ENCODE assay signal across 22 cellular contexts in the genomic region with DNA sequence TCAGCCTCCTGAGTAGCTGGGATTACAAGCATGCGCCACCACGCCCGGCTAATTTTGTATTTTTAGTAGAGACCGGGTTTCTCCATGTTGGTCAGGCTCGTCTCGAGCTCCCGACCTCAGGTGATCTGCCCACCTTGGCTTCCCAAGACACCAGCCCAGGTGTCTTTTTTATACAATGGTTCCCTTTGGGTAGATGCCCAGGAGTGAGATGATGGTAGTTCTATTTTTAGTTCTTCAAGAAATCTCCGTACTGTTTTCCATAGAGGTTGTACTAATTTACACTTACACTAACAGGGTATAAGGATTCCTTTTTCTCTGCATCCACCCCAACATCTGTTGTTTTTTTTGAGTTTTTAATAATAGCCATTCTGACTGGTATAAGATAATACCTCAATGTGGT.
DNase-seq lines count a peak whose midpoint lies in the region; ATAC-seq and TF ChIP-seq lines count a peak whose summit lies in the region.
"Had no signal": no experiment of that assay in that cellular context is flagged by ENCODE, and none has a peak within 500 bp of the region (broad histone marks: within the 10 kb centered on the region; RNA-seq: fewer than 3 reads in every experiment).

No MANE protein-coding gene starts in this region.

- CTCF ChIA-PET in PC-3 (lab: Charles Lee) = no interaction called here

- H4K20me1 ChIP-seq in PC-3 (ENCODE audit: low read length) (no peaks in the 10 kb centered on the region), osteoblast (ENCODE audit: insufficient read depth, low read length) (no peaks in the 10 kb centered on the region)

- DNase-seq in PC-3 = no peak
- no peak for DNase-seq in chondrocyte (ENCODE audit: low spot score)
- no peak for DNase-seq in osteoblast (ENCODE audit: insufficient read length, low spot score, missing footprints)
- DNase-seq in DMS114 treated with DMSO at 0.1 percent for 48 hours (lab: John Stamatoyannopoulos, UW; ENCODE audit: unreplicated experiment) = no peak
- no peak for DNase-seq in H7
- DNase-seq in stimulated activated CD4-positive, alpha-beta T cell treated with anti-CD3 and anti-CD28 coated beads, Interleukin-2, amount 100 ng/mL, for 48 hours = no peak
- no peak for DNase-seq in left lobe of liver (ENCODE audit: low spot score)
- DNase-seq: BE2C; CD4-positive, alpha-beta T cell; COR-L47; DMS 273 treated with DMSO at 0.1 percent for 48 hours; HCEC 1CT; NCI-H1417; NCI-H1694 treated with DMSO at 0.1 percent for 48 hours; NCI-H2081 treated with DMSO at 0.1 percent for 48 hours; NCI-H2171 treated with DMSO at 0.1 percent for 48 hours; NCI-H526; OCI-M1; RPMI8226 had no signal

- peak overlapping the region; percentile 82 for H3K9ac ChIP-seq in PC-3 (ENCODE audit: low read length)

- H3K36me3 Mint-ChIP-seq in chondrocyte (ENCODE audit: low read depth) = no peaks in the 10 kb centered on the region
- H3K36me3 Mint-ChIP-seq: IgD-negative memory B cell had no signal

- H2AFZ ChIP-seq in ACC112 (ENCODE audit: low read length, unreplicated experiment) (no peak overlapping the region), PC-3 (ENCODE audit: low read length) (no peak overlapping the region), osteoblast (ENCODE audit: low read length) (no peak overlapping the region)

- no peaks in the 10 kb centered on the region for H3K27me3 Mint-ChIP-seq in chondrocyte (ENCODE audit: low read depth)

- no peaks in the 10 kb centered on the region for H3K27me3 ChIP-seq in ACC112 (ENCODE audit: insufficient read depth, low read length)
- H3K27me3 ChIP-seq in PC-3 (ENCODE audit: low read length) = no peaks in the 10 kb centered on the region
- H3K27me3 ChIP-seq in osteoblast (ENCODE audit: insufficient read depth, low read length) = no peaks in the 10 kb centered on the region
- no peaks in the 10 kb centered on the region for H3K27me3 ChIP-seq in H7 (ENCODE audit: control insufficient read depth, insufficient read depth, low read length)

- H3K4me3 ChIP-seq in ACC112 (ENCODE audit: low read depth, low read length) = no peak overlapping the region
- H3K4me3 ChIP-seq in PC-3 (ENCODE audit: low read length) = no peak overlapping the region
- H3K4me3 ChIP-seq in osteoblast (ENCODE audit: insufficient read depth, low read length) = no peak overlapping the region
- H3K4me3 ChIP-seq in H7 (ENCODE audit: insufficient read depth, low read depth, low read length) = no peak overlapping the region

- H3K36me3 ChIP-seq in ACC112 (ENCODE audit: insufficient read depth, low read length) = no peaks in the 10 kb centered on the region; the same call in 1 of the 2 replicates
- peaks cover 9% of the 10 kb centered on the region; the same call in 1 of the 2 replicates for H3K36me3 ChIP-seq in PC-3 (ENCODE audit: low read depth, low read length)
- H3K36me3 ChIP-seq in osteoblast (ENCODE audit: insufficient read depth, low read length) = peaks cover 4% of the 10 kb centered on the region
- H3K36me3 ChIP-seq in H7 (replicated peaks; ENCODE audit: control insufficient read depth, insufficient read depth, low read length) = no peaks in the 10 kb centered on the region
- H3K36me3 ChIP-seq: BE2C had no signal

- peaks cover 15% of the 10 kb centered on the region for H3F3A ChIP-seq in PC-3 (ENCODE audit: low read length, unreplicated experiment)

- H3K9me3 ChIP-seq in PC-3 (ENCODE audit: low read length) (no peaks in the 10 kb centered on the region), osteoblast (ENCODE audit: low read depth, low read length) (no peaks in the 10 kb centered on the region)
- H3K9me3 ChIP-seq: BE2C had no signal

- H3K27ac ChIP-seq in ACC112 (ENCODE audit: low read depth, low read length) (peak overlapping the region; percentile 99), PC-3 (ENCODE audit: low read length) (peak overlapping the region; percentile 100), osteoblast (ENCODE audit: low read depth, low read length) (peak overlapping the region; percentile 89)

- H3K9me3 Mint-ChIP-seq in chondrocyte (ENCODE audit: low read depth) = no peaks in the 10 kb centered on the region
- H3K9me3 Mint-ChIP-seq: CD4-positive, alpha-beta T cell had no signal

- H3K4me2 ChIP-seq in PC-3 (ENCODE audit: low read length) (peak overlapping the region; percentile 75; the same call in 1 of the 2 replicates), osteoblast (ENCODE audit: insufficient read depth, low read length) (no peak overlapping the region)

- no peak for TF ChIP-seq CTCF in PC-3 (conservative IDR thresholded peaks at IDR 0.05; ENCODE audit: low read depth, low read length)
- TF ChIP-seq CTCF in chondrocyte (IDR thresholded peaks at IDR 0.05) = no peak
- TF ChIP-seq CTCF in osteoblast (IDR thresholded peaks at IDR 0.05; ENCODE audit: extremely low read depth, low read depth, low read length) = no peak

- no peaks in the 10 kb centered on the region for H3K9me2 ChIP-seq in PC-3 (replicated peaks; ENCODE audit: low read length)

- peak overlapping the region; percentile 95 for H3K27ac Mint-ChIP-seq in chondrocyte (ENCODE audit: unreplicated experiment)
- H3K27ac Mint-ChIP-seq: CD4-positive, alpha-beta T cell; IgD-negative memory B cell had no signal

- peaks cover 85% of the 10 kb centered on the region for H3K4me1 Mint-ChIP-seq in chondrocyte (ENCODE audit: low read depth)

- ATAC-seq in PC-3 (no peak), left lobe of liver (no peak)
- ATAC-seq: SK-N-SH treated with all-trans-retinoic acid at 6 μM for 48 hours had no signal

- no peak overlapping the region for H3K4me3 Mint-ChIP-seq in chondrocyte (ENCODE audit: unreplicated experiment)
- H3K4me3 Mint-ChIP-seq: CD4-positive, alpha-beta T cell; IgD-negative memory B cell had no signal

- H3K79me2 ChIP-seq in ACC112 (ENCODE audit: control insufficient read depth, insufficient read depth, low read length, unreplicated experiment) (peaks cover 74% of the 10 kb centered on the region), PC-3 (ENCODE audit: low read length) (peaks cover 88% of the 10 kb centered on the region), osteoblast (ENCODE audit: insufficient read depth, low read length) (peaks cover 64% of the 10 kb centered on the region)

- no TSS peak for BruUV-seq in PC-3 (replicated peaks; lab: Mats Ljungman, UMichigan)

- POLR2A ChIA-PET in PC-3 (lab: Charles Lee; ENCODE audit: unreplicated experiment) = interaction anchor here (0.7 kb wide), 1 partner anchor 69 kb away, joined by 16 read pairs; no protein-coding TSS in a partner anchor

- intact Hi-C loops in PC-3 (cut with micrococcal nuclease) = loop anchor here (5.0 kb wide), 1 partner anchor 202 kb away; no protein-coding TSS in a partner anchor

- H3K4me1 ChIP-seq in ACC112 (ENCODE audit: control insufficient read depth, insufficient read depth, low read length, unreplicated experiment) (peaks cover 68% of the 10 kb centered on the region), PC-3 (ENCODE audit: insufficient read depth, low read length) (peaks cover 86% of the 10 kb centered on the region), osteoblast (ENCODE audit: insufficient read depth, low read length) (peaks cover 54% of the 10 kb centered on the region)
- H3K4me1 ChIP-seq: BE2C had no signal
